In genomic region chr9:122800066-122801060, GRCh38 we compare ENCODE assay signal across 28 cellular contexts. TPM values are rescaled to one million over a fixed set of nuclear protein-coding genes. Genes with fewer than 3 reads are reported as not detected.
"Had no signal": no experiment of that assay in that cellular context is flagged by ENCODE, and none has a peak within 500 bp of the region (broad histone marks: within the 10 kb centered on the region; RNA-seq: fewer than 3 reads in every experiment).

Gene OR1K1, plus strand, starts transcription at chr9:122800123. Its CDS starts 0 bp downstream, at chr9:122800123.

- H3K4me1 ChIP-seq: heart left ventricle, left lung, lower lobe of right lung, psoas muscle, right lobe of liver, spleen, uterus had no signal

- DNase-seq: effector CD4-positive, alpha-beta T cell; endodermal cell; foreskin melanocyte; heart left ventricle; hypothalamus; left lung; lower lobe of right lung; naive B cell; psoas muscle; retina; right lobe of liver; spleen; stimulated activated CD4-positive, alpha-beta T cell treated with anti-CD3 and anti-CD28 coated beads, Interleukin-15, amount 100 ng/mL, for 24 hours; stimulated activated CD4-positive, alpha-beta T cell treated with anti-CD3 and anti-CD28 coated beads, Interleukin-1b, Interleukin-23, amount 100 ng/mL, for 48 hours; stimulated activated CD4-positive, alpha-beta T cell treated with anti-CD3 and anti-CD28 coated beads, Interleukin-4, amount 100 ng/mL, for 24 hours; stimulated activated naive CD4-positive, alpha-beta T cell treated with Interleukin-2 at 50 U/mL for 16 hours; uterus had no signal

- ATAC-seq: heart left ventricle, left lung, psoas muscle, right lobe of liver had no signal

- H3K27ac ChIP-seq: coronary artery, heart left ventricle, left lung, lower lobe of right lung, neutrophil, psoas muscle, right lobe of liver, spleen, uterus had no signal

- H3K27me3 ChIP-seq: heart left ventricle, left lung, neutrophil, right lobe of liver, spleen, uterus had no signal

- H3K9me3 ChIP-seq: left lung, lower lobe of right lung, neutrophil, psoas muscle, right lobe of liver, spleen, uterus had no signal

- H3K36me3 ChIP-seq: heart left ventricle, left lung, lower lobe of right lung, neutrophil, right lobe of liver, spleen, uterus had no signal

- H3K4me3 ChIP-seq: coronary artery, heart left ventricle, left lung, lower lobe of right lung, psoas muscle, right lobe of liver, spleen, uterus had no signal

RNA-seq across cellular contexts. Expression of gene OR1K1, which starts in this region (rescaled TPM):
- total RNA-seq: chondrocyte, dermis microvascular lymphatic vessel endothelial cell, endodermal cell, endothelial cell of umbilical vein, glomerular endothelial cell, heart left ventricle, left lung, lower lobe of right lung, osteoblast, psoas muscle, right lobe of liver, skeletal muscle tissue, spleen, uterus had no signal
- polyA plus RNA-seq: endothelial cell of umbilical vein, esophagus, heart left ventricle, keratinocyte, psoas muscle, spleen, thymus had no signal
